ENCODE assay signal across 28 cellular contexts in the genomic region with DNA sequence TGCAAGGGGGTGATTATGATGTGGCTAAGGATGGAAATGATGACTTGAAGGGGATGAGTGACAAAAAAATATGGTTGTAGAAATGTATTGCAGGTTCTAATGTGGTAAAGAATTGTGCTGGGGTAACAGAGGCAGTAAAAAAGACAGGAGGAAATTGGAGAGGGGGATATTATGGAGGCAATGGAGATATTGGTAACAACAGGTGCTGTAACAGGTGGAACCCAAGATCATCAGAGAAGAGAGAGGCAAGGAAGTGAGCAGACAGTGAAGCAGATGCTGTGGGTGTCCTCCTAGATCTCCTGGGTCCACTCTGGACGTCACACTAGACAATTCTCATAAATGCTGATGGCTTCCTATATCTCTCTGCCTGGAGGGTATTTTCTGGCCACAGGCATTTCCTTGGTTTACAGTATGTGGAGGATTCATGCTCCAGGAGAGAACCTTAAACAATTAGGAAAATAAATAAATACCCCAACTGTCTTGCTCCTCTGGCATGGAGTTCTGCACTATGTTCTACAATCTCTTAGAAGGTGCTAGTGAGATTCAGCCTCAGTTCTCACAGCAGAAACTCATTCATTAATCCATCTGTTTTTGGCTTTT.
"Had no signal": no experiment of that assay in that cellular context is flagged by ENCODE, and none has a peak within 500 bp of the region (broad histone marks: within the 10 kb centered on the region; RNA-seq: fewer than 3 reads in every experiment).

No MANE protein-coding gene starts in this region.

- H3K79me2 ChIP-seq: parathyroid adenoma had no signal

- H3K4me1 ChIP-seq: gastrocnemius medialis, neural progenitor cell, parathyroid adenoma, psoas muscle, sigmoid colon, stomach, vagina had no signal

- H3K27me3 Mint-ChIP-seq: dendritic cell treated with granulocyte-macrophage colony-stimulating factor and Interleukin-4, amounts not matched to agents 40 ng/mL and 50 ng/mL, for 4 days; memory B cell; naive thymus-derived CD4-positive, alpha-beta T cell had no signal

- ATAC-seq: esophagus mucosa; gastrocnemius medialis; left lobe of liver; naive thymus-derived CD4-positive, alpha-beta T cell; psoas muscle; right cardiac atrium; stimulated activated effector memory CD8-positive, alpha-beta T cell treated with anti-CD3 and anti-CD28 coated beads, Interleukin-12 subunit alpha, Interleukin-12 subunit beta, amount 100 ng/mL, for 72 hours had no signal

- H3K4me3 Mint-ChIP-seq: dendritic cell treated with granulocyte-macrophage colony-stimulating factor and Interleukin-4, amounts not matched to agents 40 ng/mL and 50 ng/mL, for 4 days; endodermal cell; memory B cell; mesothelial cell of epicardium; naive thymus-derived CD4-positive, alpha-beta T cell; nephron; neural progenitor cell; stimulated activated effector memory CD8-positive, alpha-beta T cell treated with anti-CD3 and anti-CD28 coated beads, Interleukin-12 subunit alpha, Interleukin-12 subunit beta, amount 100 ng/mL, for 72 hours had no signal

- H3K4me1 Mint-ChIP-seq: endodermal cell; memory B cell; mesothelial cell of epicardium; naive thymus-derived CD4-positive, alpha-beta T cell; neural progenitor cell; stimulated activated effector memory CD8-positive, alpha-beta T cell treated with anti-CD3 and anti-CD28 coated beads, Interleukin-12 subunit alpha, Interleukin-12 subunit beta, amount 100 ng/mL, for 72 hours had no signal

- H3K36me3 ChIP-seq: gastrocnemius medialis, neural progenitor cell, sigmoid colon, stomach, thyroid gland, vagina had no signal

- H2AFZ ChIP-seq: neural progenitor cell, parathyroid adenoma had no signal

- H3K9me3 ChIP-seq: gastrocnemius medialis, psoas muscle, sigmoid colon, stomach, thyroid gland, vagina had no signal

- H3K9me3 Mint-ChIP-seq: dendritic cell treated with granulocyte-macrophage colony-stimulating factor and Interleukin-4, amounts not matched to agents 40 ng/mL and 50 ng/mL, for 4 days had no signal

- H3K27ac Mint-ChIP-seq: dendritic cell treated with granulocyte-macrophage colony-stimulating factor and Interleukin-4, amounts not matched to agents 40 ng/mL and 50 ng/mL, for 4 days; endodermal cell; memory B cell; mesothelial cell of epicardium; naive thymus-derived CD4-positive, alpha-beta T cell; neural progenitor cell; stimulated activated effector memory CD8-positive, alpha-beta T cell treated with anti-CD3 and anti-CD28 coated beads, Interleukin-12 subunit alpha, Interleukin-12 subunit beta, amount 100 ng/mL, for 72 hours had no signal

- H3K27me3 ChIP-seq: gastrocnemius medialis, neural progenitor cell, sigmoid colon, stomach, thyroid gland, vagina had no signal

- H3K4me3 ChIP-seq: gastrocnemius medialis, lung, neural progenitor cell, psoas muscle, sigmoid colon, stomach, thyroid gland, vagina had no signal

- H3K9ac ChIP-seq: neural progenitor cell, parathyroid adenoma had no signal

- H3K36me3 Mint-ChIP-seq: memory B cell; mesothelial cell of epicardium; naive thymus-derived CD4-positive, alpha-beta T cell; neural progenitor cell; stimulated activated effector memory CD8-positive, alpha-beta T cell treated with anti-CD3 and anti-CD28 coated beads, Interleukin-12 subunit alpha, Interleukin-12 subunit beta, amount 100 ng/mL, for 72 hours had no signal

- DNase-seq: effector CD8-positive, alpha-beta T cell; endodermal cell; foreskin fibroblast; gastrocnemius medialis; head of caudate nucleus; kidney; naive thymus-derived CD4-positive, alpha-beta T cell; psoas muscle; right cardiac atrium; sigmoid colon; stimulated activated CD4-positive, alpha-beta T cell treated with anti-CD3 and anti-CD28 coated beads, Interleukin-2, amount 100 ng/mL, for 24 hours; stimulated activated CD4-positive, alpha-beta T cell treated with anti-CD3 and anti-CD28 coated beads, Interleukin-4, amount 100 ng/mL, for 24 hours; stimulated activated naive CD4-positive, alpha-beta T cell treated with Interleukin-2 at 50 U/mL for 16 hours; stomach; thyroid gland; trophoblast cell had no signal

- H3K4me2 ChIP-seq: neural progenitor cell had no signal

- H3K27ac ChIP-seq: epithelial cell of prostate, gastrocnemius medialis, neural progenitor cell, parathyroid adenoma, psoas muscle, sigmoid colon, stomach, thyroid gland, vagina had no signal
